Comparison of ENCODE assay signal across 8 cellular contexts in the genomic region with DNA sequence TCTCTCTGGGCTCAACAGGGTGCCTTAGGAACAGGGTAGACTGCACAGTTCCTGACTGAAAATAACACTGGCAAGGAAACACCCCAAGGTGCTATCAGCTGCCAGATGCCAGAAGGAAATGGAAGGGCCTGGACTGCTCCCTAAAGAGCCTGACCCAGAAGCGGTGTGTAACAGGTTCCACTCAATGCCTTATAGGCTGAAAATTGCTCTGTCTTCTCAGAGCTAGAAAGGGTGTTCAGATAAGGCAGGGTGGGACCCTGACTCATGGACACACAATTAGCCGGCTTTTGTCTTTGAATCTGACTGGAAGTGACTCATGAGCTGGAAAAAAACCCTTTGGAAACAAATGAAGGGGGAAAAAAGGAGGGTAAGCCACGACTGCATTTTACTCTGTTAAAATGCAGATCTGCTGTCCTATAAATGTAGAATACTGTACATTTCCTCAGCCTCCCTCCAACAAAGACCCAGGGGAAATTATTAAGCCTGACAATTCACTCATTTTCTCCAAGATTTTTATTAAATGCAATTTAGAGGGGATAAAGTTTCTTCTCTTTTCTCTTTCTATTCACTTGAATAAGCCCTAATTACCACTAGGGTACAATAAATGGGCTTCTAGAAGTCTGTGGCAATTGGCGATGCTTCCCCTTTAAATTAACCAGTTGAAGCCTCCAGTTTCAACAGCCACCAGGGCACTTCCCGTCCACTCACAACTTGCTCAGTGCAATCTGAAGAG.
A peak's percentile ranks its signal among the peaks of the same experiment; 100 is the strongest.
DNase-seq lines count a peak whose midpoint lies in the region; ATAC-seq and TF ChIP-seq lines count a peak whose summit lies in the region.

No MANE protein-coding gene starts in this region.

- H3K27ac Mint-ChIP-seq in T-helper 1 cell treated with Interleukin-12 subunit alpha and Interleukin-12 subunit beta and Interleukin-4 antibody, amounts not matched to agents 30 μg/mL and 1 μg/mL, for 36 hours: peak overlapping the region; percentile 98
- peak overlapping the region; percentile 97 for H3K27ac Mint-ChIP-seq in endodermal cell

- no peaks in the 10 kb centered on the region for H3K9me3 Mint-ChIP-seq in T-helper 1 cell treated with Interleukin-12 subunit alpha and Interleukin-12 subunit beta and Interleukin-4 antibody, amounts not matched to agents 30 μg/mL and 1 μg/mL, for 36 hours
- no peaks in the 10 kb centered on the region for H3K9me3 Mint-ChIP-seq in endodermal cell

- H3K36me3 Mint-ChIP-seq in T-helper 1 cell treated with Interleukin-12 subunit alpha and Interleukin-12 subunit beta and Interleukin-4 antibody, amounts not matched to agents 30 μg/mL and 1 μg/mL, for 36 hours (ENCODE audit: low read depth): no peaks in the 10 kb centered on the region
- no peaks in the 10 kb centered on the region for H3K36me3 Mint-ChIP-seq in endodermal cell (ENCODE audit: low read depth)

- H3K4me3 Mint-ChIP-seq in T-helper 1 cell treated with Interleukin-12 subunit alpha and Interleukin-12 subunit beta and Interleukin-4 antibody, amounts not matched to agents 30 μg/mL and 1 μg/mL, for 36 hours: peak overlapping the region; percentile 16
- H3K4me3 Mint-ChIP-seq in endodermal cell: peak overlapping the region; percentile 48

- no peaks in the 10 kb centered on the region for H3K9me3 ChIP-seq in KOPT-K1 (ENCODE audit: insufficient read depth, low read length, poor library complexity, severe bottlenecking)
- H3K9me3 ChIP-seq in endodermal cell (ENCODE audit: control insufficient read depth, low read length): no peaks in the 10 kb centered on the region
- no peaks in the 10 kb centered on the region for H3K9me3 ChIP-seq in muscle layer of colon (ENCODE audit: low read length)

- H3K4me3 ChIP-seq in endodermal cell (ENCODE audit: low read length) (peak overlapping the region; percentile 51), muscle layer of colon (ENCODE audit: low read depth in 1 of 2, low read length in 2 of 2) (no peak overlapping the region)

- peaks cover 36% of the 10 kb centered on the region for H3K4me1 Mint-ChIP-seq in T-helper 1 cell treated with Interleukin-12 subunit alpha and Interleukin-12 subunit beta and Interleukin-4 antibody, amounts not matched to agents 30 μg/mL and 1 μg/mL, for 36 hours (ENCODE audit: low read depth)
- H3K4me1 Mint-ChIP-seq in endodermal cell: peaks cover 56% of the 10 kb centered on the region

- DNase-seq in NCI-H1092 treated with DMSO at 0.1 percent for 48 hours (lab: John Stamatoyannopoulos, UW) (peak; percentile 56), NCI-H1092 (lab: John Stamatoyannopoulos, UW) (no peak), endodermal cell (peak; percentile 60)

- peak overlapping the region; percentile 80 for H3K9ac ChIP-seq in endodermal cell (ENCODE audit: extremely low read depth, low read length, poor library complexity, severe bottlenecking)
- no peak overlapping the region for H3K9ac ChIP-seq in muscle layer of colon (ENCODE audit: low read length)

- H3K27me3 Mint-ChIP-seq in T-helper 1 cell treated with Interleukin-12 subunit alpha and Interleukin-12 subunit beta and Interleukin-4 antibody, amounts not matched to agents 30 μg/mL and 1 μg/mL, for 36 hours (ENCODE audit: low read depth): peaks cover 3% of the 10 kb centered on the region
- no peaks in the 10 kb centered on the region for H3K27me3 Mint-ChIP-seq in endodermal cell (ENCODE audit: insufficient read depth)

- H3K36me3 ChIP-seq in KOPT-K1 (ENCODE audit: insufficient read depth, low read length) (no peaks in the 10 kb centered on the region), endodermal cell (ENCODE audit: control insufficient read depth, insufficient read depth, low read length) (no peaks in the 10 kb centered on the region), muscle layer of colon (ENCODE audit: insufficient read depth, low read length) (no peaks in the 10 kb centered on the region)

- H3K27ac ChIP-seq in KOPT-K1 (ENCODE audit: low read depth, low read length, poor library complexity, severe bottlenecking) (peak overlapping the region; percentile 98), endodermal cell (ENCODE audit: low read depth, low read length) (peak overlapping the region; percentile 95), muscle layer of colon (ENCODE audit: low read depth, low read length) (peak overlapping the region; percentile 79)

- ATAC-seq in GM19395 (IDR thresholded peaks at IDR 0.05; ENCODE audit: unreplicated experiment) (no peak), GM21360 (IDR thresholded peaks at IDR 0.05; ENCODE audit: unreplicated experiment) (no peak)

- WGBS in endodermal cell (ENCODE audit: insufficient coverage in 1 of 2, insufficient read length in 1 of 2), 2 experiments: 25% methylated on average over 4 to 5 of the region's 5 CpGs

- H3K4me1 ChIP-seq in endodermal cell (ENCODE audit: control insufficient read depth, insufficient read depth, low read length) (peaks cover 34% of the 10 kb centered on the region), muscle layer of colon (ENCODE audit: insufficient read depth, low read length) (peaks cover 62% of the 10 kb centered on the region)

- TF ChIP-seq CTCF in endodermal cell (conservative IDR thresholded peaks at IDR 0.05): peak; percentile 35

- H3K27me3 ChIP-seq in endodermal cell (ENCODE audit: control insufficient read depth, insufficient read depth, low read length, poor library complexity, severe bottlenecking) (no peaks in the 10 kb centered on the region), muscle layer of colon (ENCODE audit: control insufficient read depth in 1 of 2, insufficient read depth in 2 of 2, low read length in 2 of 2) (no peaks in the 10 kb centered on the region)
